Comparison of ENCODE assay signal across 7 cellular contexts in genomic region chr15:44682809-44683682, GRCh38. TPM values are rescaled to one million over a fixed set of nuclear protein-coding genes. Genes with fewer than 3 reads are reported as not detected.
DNase-seq lines count a peak whose midpoint lies in the region; FAIRE-seq and TF ChIP-seq lines count a peak whose summit lies in the region.
"Not testable (repeated sequence)": the region's sequence is repeated elsewhere in the genome, so short reads cannot be mapped to it uniquely, and the experiment has no call there.

No MANE protein-coding gene starts in this region.

- H3K79me1 ChIP-seq in H1 (ENCODE audit: low read depth, low read length); mesendoderm (ENCODE audit: low read length): not testable (repeated sequence)

- H3K23ac ChIP-seq in H1 (ENCODE audit: insufficient read length); mesendoderm (ENCODE audit: low read length): not testable (repeated sequence)

- not testable (repeated sequence) for H2BK120ac ChIP-seq in H1 (replicated peaks; ENCODE audit: low read depth, low read length); mesendoderm (ENCODE audit: low read depth, low read length)

- peaks cover 49% of the 10 kb centered on the region for H3K9me3 Mint-ChIP-seq in T-helper 2 cell treated with Interferon-gamma antibody and Interleukin-4, amounts not matched to agents 5 μg/mL and 100 μg/mL, for 36 hours

- H4K8ac ChIP-seq in H1 (ENCODE audit: extremely low read depth, insufficient read depth, low read length), result peak overlapping the region; percentile 28; the same call in 1 of the 2 replicates
- H4K8ac ChIP-seq in mesendoderm (ENCODE audit: low read depth, low read length), result not testable (repeated sequence)

- H3K27ac ChIP-seq in H1 (ENCODE audit: low read depth, low read length); mesendoderm (ENCODE audit: low read depth, low read length): not testable (repeated sequence)

- WGBS in H1 (ENCODE audit: extremely low coverage in 1 of 2, insufficient coverage in 1 of 2, insufficient read length in 1 of 2, insufficient replicate concordance in 2 of 2, low coverage in 1 of 2, low lambda C conversion rate in 2 of 2, missing lambda C conversion rate in 1 of 2), 2 experiments, result 52% methylated on average over 8 of the region's 8 CpGs; no CpG with 5 or more reads in 1 of the 2 experiments
- no CpG with 5 or more reads among the region's 8 CpGs for WGBS in mesendoderm (ENCODE audit: extremely low coverage, insufficient coverage, low lambda C conversion rate)

- not testable (repeated sequence) for TF ChIP-seq RAD21 in H1 (IDR thresholded peaks at IDR 0.05 in 1 of 2, conservative IDR thresholded peaks at IDR 0.05 in 1 of 2; ENCODE audit: low read depth in 2 of 2, low read length in 2 of 2)

- not testable (repeated sequence) for H3K27me3 ChIP-seq in H1 (replicated peaks in 1 of 4; ENCODE audit: control insufficient read depth in 3 of 4, extremely low read depth in 1 of 4, insufficient read depth in 3 of 4, low read length in 3 of 4); mesendoderm (ENCODE audit: insufficient read depth, low read length, poor library complexity)

- not testable (repeated sequence) for H3K9me3 ChIP-seq in H1 (ENCODE audit: insufficient read depth in 2 of 2, low read depth in 1 of 2, low read length in 1 of 2)

- CTCF ChIA-PET in H1 (lab: Charles Lee; ENCODE audit: partially characterized antibody), result interaction anchor here (0.6 to 2.2 kb wide), 7 partner anchors 9 to 55 kb away, joined by 3 to 15 read pairs (median 3); partner anchors contain the start of genes SPG11 and TRIM69

- POLR2A ChIA-PET in H1 (lab: Charles Lee; ENCODE audit: partially characterized antibody), result interaction anchor here (1.0 to 2.3 kb wide), 5 partner anchors 10 to 44 kb away, joined by 3 to 9 read pairs (median 3); partner anchors contain the start of genes PATL2 and SPG11

- H3K4me2 ChIP-seq in H1 (ENCODE audit: insufficient read depth in 1 of 2, low read depth in 2 of 2, low read length in 2 of 2), result peak overlapping the region; percentile 53 to 58
- H3K4me2 ChIP-seq in mesendoderm (ENCODE audit: low read length), result not testable (repeated sequence)

- H3K4me3 Mint-ChIP-seq in T-helper 2 cell treated with Interferon-gamma antibody and Interleukin-4, amounts not matched to agents 5 μg/mL and 100 μg/mL, for 36 hours, result peak overlapping the region; percentile 77

- H2BK12ac ChIP-seq in H1 (ENCODE audit: low read depth, low read length), result peak overlapping the region; percentile 92; the same call in 1 of the 2 replicates

- peak overlapping the region; percentile 88 for H2AFZ ChIP-seq in H1 (ENCODE audit: low read length)

- H3K4me1 Mint-ChIP-seq in T-helper 2 cell treated with Interferon-gamma antibody and Interleukin-4, amounts not matched to agents 5 μg/mL and 100 μg/mL, for 36 hours (ENCODE audit: low read depth), result peaks cover 69% of the 10 kb centered on the region

- H3K23me2 ChIP-seq in H1 (ENCODE audit: low read depth, low read length), result not testable (repeated sequence)

- H2BK5ac ChIP-seq in H1 (ENCODE audit: low read depth, low read length), result peak overlapping the region; percentile 81; the same call in 1 of the 2 replicates
- H2BK5ac ChIP-seq in mesendoderm (ENCODE audit: low read length), result not testable (repeated sequence)

- not testable (repeated sequence) for H4K5ac ChIP-seq in H1 (ENCODE audit: insufficient read length, low read depth, low read length); mesendoderm (ENCODE audit: low read length)

- peak overlapping the region; percentile 86 for H3K27ac Mint-ChIP-seq in T-helper 2 cell treated with Interferon-gamma antibody and Interleukin-4, amounts not matched to agents 5 μg/mL and 100 μg/mL, for 36 hours

- H3K4me1 ChIP-seq in H1 (replicated peaks in 1 of 4; ENCODE audit: control insufficient read depth in 3 of 4, insufficient read depth in 4 of 4, low read length in 3 of 4); mesendoderm (ENCODE audit: control insufficient read depth, low read depth, low read length): not testable (repeated sequence)

- not testable (repeated sequence) for H3K79me2 ChIP-seq in H1 (ENCODE audit: control insufficient read depth in 1 of 2, insufficient read depth in 2 of 2, low read length in 2 of 2); mesendoderm (ENCODE audit: control insufficient read depth, insufficient read depth, low read length)

- not testable (repeated sequence) for H4K20me1 ChIP-seq in H1 (replicated peaks in 1 of 2; ENCODE audit: control insufficient read depth in 1 of 2, insufficient read depth in 2 of 2, low read length in 2 of 2)

- H3K9ac ChIP-seq in H1 (replicated peaks in 1 of 4; ENCODE audit: extremely low read depth in 1 of 4, low read depth in 3 of 4, low read length in 3 of 4); mesendoderm (ENCODE audit: low read length): not testable (repeated sequence)

- TF ChIP-seq POLR2A in H1 (IDR thresholded peaks at IDR 0.05; ENCODE audit: control extremely low read depth in 1 of 2, low read depth in 2 of 2, low read length in 2 of 2), result not testable (repeated sequence)

- DNase-seq in GM19239 (ENCODE audit: insufficient read length, low spot score), result not testable (repeated sequence)
- DNase-seq in NCI-H2171 treated with DMSO at 0.1 percent for 48 hours (lab: John Stamatoyannopoulos, UW) (peak; percentile 75), H1 (ENCODE audit: low read depth in 1 of 2, low spot score in 2 of 2) (peak; percentile 41 to 71), mesendoderm (peak; percentile 89)
- peak; percentile 79 for DNase-seq in T-helper 2 cell treated with Interferon-gamma antibody and Interleukin-4, amounts not matched to agents 5 μg/mL and 100 μg/mL, for 36 hours (ENCODE audit: low spot score)
- DNase-seq in activated T-cell treated with anti-CD3 and anti-CD28 coated beads, Interleukin-2, amount 50 U/mL, for 48 hours, result peak; percentile 77 to 83
- DNase-seq in stimulated activated CD4-positive, alpha-beta T cell treated with anti-CD3 and anti-CD28 coated beads, Interleukin-2, amount 100 ng/mL, for 48 hours, result peak; percentile 60 to 69

- not testable (repeated sequence) for H2BK15ac ChIP-seq in H1 (ENCODE audit: low read length); mesendoderm (replicated peaks; ENCODE audit: low read depth)

- not testable (repeated sequence) for H3K14ac ChIP-seq in H1 (ENCODE audit: insufficient read length)

- not testable (repeated sequence) for H3K36me3 ChIP-seq in H1 (ENCODE audit: control insufficient read depth in 2 of 4, insufficient read depth in 4 of 4, low read length in 3 of 4); mesendoderm (ENCODE audit: control insufficient read depth, insufficient read depth, low read length)

- not testable (repeated sequence) for TF ChIP-seq EP300 in H1 (IDR thresholded peaks at IDR 0.05; ENCODE audit: borderline replicate concordance in 1 of 2, low read depth in 2 of 2, low read length in 2 of 2)

- not testable (repeated sequence) for H3K56ac ChIP-seq in H1 (replicated peaks; ENCODE audit: insufficient read length, low read depth, low read length)
- peak overlapping the region; percentile 73 for H3K56ac ChIP-seq in mesendoderm (ENCODE audit: low read length)

- H4K91ac ChIP-seq in H1 (replicated peaks; ENCODE audit: insufficient read length, low read length), result not testable (repeated sequence)

- H2BK20ac ChIP-seq in H1 (ENCODE audit: low read length), result peak overlapping the region; percentile 90

- H3K27me3 Mint-ChIP-seq in T-helper 2 cell treated with Interferon-gamma antibody and Interleukin-4, amounts not matched to agents 5 μg/mL and 100 μg/mL, for 36 hours (ENCODE audit: low read depth), result not testable (repeated sequence)

- peak overlapping the region; percentile 87 for H3K18ac ChIP-seq in H1 (ENCODE audit: extremely low read depth, low read length)
- not testable (repeated sequence) for H3K18ac ChIP-seq in mesendoderm (ENCODE audit: low read length)

- H2AK5ac ChIP-seq in H1 (ENCODE audit: low read depth, low read length); mesendoderm (ENCODE audit: low read length): not testable (repeated sequence)

- H3K4ac ChIP-seq in H1 (replicated peaks; ENCODE audit: insufficient read length, low read depth, low read length); mesendoderm (ENCODE audit: low read depth, low read length): not testable (repeated sequence)

- peak overlapping the region in 1 of 4 experiments; percentile 35; a peak in 1 of 8 replicates for H3K4me3 ChIP-seq in H1 (ENCODE audit: extremely low read depth in 1 of 4, insufficient read depth in 2 of 4, low read depth in 3 of 4, low read length in 4 of 4)
- not testable (repeated sequence) for H3K4me3 ChIP-seq in mesendoderm (ENCODE audit: low read length)

- not testable (repeated sequence) for TF ChIP-seq CTCF in H1 (IDR thresholded peaks at IDR 0.05; ENCODE audit: control extremely low read depth in 1 of 3, insufficient read depth in 1 of 3, low read depth in 1 of 3, low read length in 3 of 3)

- peaks cover 53% of the 10 kb centered on the region for H3K36me3 Mint-ChIP-seq in T-helper 2 cell treated with Interferon-gamma antibody and Interleukin-4, amounts not matched to agents 5 μg/mL and 100 μg/mL, for 36 hours (ENCODE audit: low read depth)

- FAIRE-seq in GM19239 (lab: Jason Lieb, UNC), result peak; percentile 63
- not testable (repeated sequence) for FAIRE-seq in H1 (lab: Jason Lieb, UNC)

RNA-seq across cellular contexts. Expression of gene SPG11, which starts 19.6 kb away (rescaled TPM):
- total RNA-seq in H1 (2021; fragmentation: NEBNext Ultra II Directional; extraction: Animal tissue kit (Norgen Biotek cat#: 25700)), result 32.5 and 37.1 TPM in 2 replicates
- 34.6 and 38.6 TPM in 2 replicates for polyA plus RNA-seq in H1 (2011; rRNA removed)
- polyA plus RNA-seq in H1 (2011; cell fraction: cytosol; rRNA removed), result 49.2 TPM
- polyA plus RNA-seq in H1 (2011; cell fraction: nucleus; rRNA removed), result 98.8 TPM
- 31.3 to 43.0 TPM (median 37.6 TPM) in 4 replicates for polyA plus RNA-seq in H1 (2012, experiment 1 of 2)
- 2.4 TPM for polyA plus RNA-seq in H1 (2012, experiment 2 of 2)
- polyA plus RNA-seq in H1 (2013, experiment 1 of 2), result 12.8 TPM
- 9.7 TPM for polyA plus RNA-seq in H1 (2013, experiment 2 of 2)
- polyA minus RNA-seq in H1 (2011; rRNA and poly(A)+ RNA removed), result 104 and 127 TPM in 2 replicates
- 43.4 TPM for polyA minus RNA-seq in H1 (2011; cell fraction: cytosol; rRNA and poly(A)+ RNA removed)
- polyA minus RNA-seq in H1 (2011; cell fraction: nucleus; rRNA and poly(A)+ RNA removed), result 89.8 TPM
- 9.3 TPM for polyA plus RNA-seq in mesendoderm (2013, experiment 1 of 2)
- polyA plus RNA-seq in mesendoderm (2013, experiment 2 of 2), result 10.2 TPM

RNA-seq across cellular contexts. Expression of gene PATL2, which starts 28.1 kb away (rescaled TPM):
- total RNA-seq in H1 (2021; fragmentation: NEBNext Ultra II Directional; extraction: Animal tissue kit (Norgen Biotek cat#: 25700)), result 0.48 and 0.65 TPM in 2 replicates
- polyA plus RNA-seq in H1 (2011; rRNA removed), result 1.0 and 1.3 TPM in 2 replicates
- polyA plus RNA-seq in H1 (2011; cell fraction: cytosol; rRNA removed), result 0.78 TPM
- polyA plus RNA-seq in H1 (2011; cell fraction: nucleus; rRNA removed), result 4.2 TPM
- polyA plus RNA-seq in H1 (2012, experiment 1 of 2), result 0.48 to 1.1 TPM (median 0.88 TPM) in 4 replicates
- not detected for polyA plus RNA-seq in H1 (2012, experiment 2 of 2)
- polyA plus RNA-seq in H1 (2013, experiment 1 of 2), result 0.49 TPM
- 0.28 TPM for polyA plus RNA-seq in H1 (2013, experiment 2 of 2)
- 1.6 and 1.7 TPM in 2 replicates for polyA minus RNA-seq in H1 (2011; rRNA and poly(A)+ RNA removed)
- polyA minus RNA-seq in H1 (2011; cell fraction: cytosol; rRNA and poly(A)+ RNA removed), result 0.51 TPM
- 2.9 TPM for polyA minus RNA-seq in H1 (2011; cell fraction: nucleus; rRNA and poly(A)+ RNA removed)
- polyA plus RNA-seq in mesendoderm (2013, experiment 1 of 2), result 0.22 TPM
- 0.28 TPM for polyA plus RNA-seq in mesendoderm (2013, experiment 2 of 2)

RNA-seq across cellular contexts. Expression of gene B2M, which starts 28.3 kb away (rescaled TPM):
- total RNA-seq in H1 (2021; fragmentation: NEBNext Ultra II Directional; extraction: Animal tissue kit (Norgen Biotek cat#: 25700)), result 71.2 and 78.9 TPM in 2 replicates
- polyA plus RNA-seq in H1 (2011; rRNA removed), result 380 and 907 TPM in 2 replicates
- 423 TPM for polyA plus RNA-seq in H1 (2011; cell fraction: cytosol; rRNA removed)
- 24.2 TPM for polyA plus RNA-seq in H1 (2011; cell fraction: nucleus; rRNA removed)
- 141 to 188 TPM (median 152 TPM) in 4 replicates for polyA plus RNA-seq in H1 (2012, experiment 1 of 2)
- 85.5 TPM for polyA plus RNA-seq in H1 (2012, experiment 2 of 2)
- 100 TPM for polyA plus RNA-seq in H1 (2013, experiment 1 of 2)
- polyA plus RNA-seq in H1 (2013, experiment 2 of 2), result 143 TPM
- 62.5 and 99.2 TPM in 2 replicates for polyA minus RNA-seq in H1 (2011; rRNA and poly(A)+ RNA removed)
- 112 TPM for polyA minus RNA-seq in H1 (2011; cell fraction: cytosol; rRNA and poly(A)+ RNA removed)
- polyA minus RNA-seq in H1 (2011; cell fraction: nucleus; rRNA and poly(A)+ RNA removed), result 132 TPM
- polyA plus RNA-seq in mesendoderm (2013, experiment 1 of 2), result 107 TPM
- polyA plus RNA-seq in mesendoderm (2013, experiment 2 of 2), result 109 TPM

RNA-seq across cellular contexts. Expression of gene TRIM69, which starts 53.3 kb away (rescaled TPM):
- 6.2 and 6.4 TPM in 2 replicates for total RNA-seq in H1 (2021; fragmentation: NEBNext Ultra II Directional; extraction: Animal tissue kit (Norgen Biotek cat#: 25700))
- 2.9 and 4.3 TPM in 2 replicates for polyA plus RNA-seq in H1 (2011; rRNA removed)
- 4.4 TPM for polyA plus RNA-seq in H1 (2011; cell fraction: cytosol; rRNA removed)
- polyA plus RNA-seq in H1 (2011; cell fraction: nucleus; rRNA removed), result 3.1 TPM
- 5.6 to 9.8 TPM (median 7.9 TPM) in 4 replicates for polyA plus RNA-seq in H1 (2012, experiment 1 of 2)
- 4.7 TPM for polyA plus RNA-seq in H1 (2012, experiment 2 of 2)
- polyA plus RNA-seq in H1 (2013, experiment 1 of 2), result 3.6 TPM
- 4.0 TPM for polyA plus RNA-seq in H1 (2013, experiment 2 of 2)
- 4.4 and 5.0 TPM in 2 replicates for polyA minus RNA-seq in H1 (2011; rRNA and poly(A)+ RNA removed)
- 2.9 TPM for polyA minus RNA-seq in H1 (2011; cell fraction: cytosol; rRNA and poly(A)+ RNA removed)
- 4.8 TPM for polyA minus RNA-seq in H1 (2011; cell fraction: nucleus; rRNA and poly(A)+ RNA removed)
- 1.5 TPM for polyA plus RNA-seq in mesendoderm (2013, experiment 1 of 2)
- polyA plus RNA-seq in mesendoderm (2013, experiment 2 of 2), result 1.5 TPM
